In the genomic region with DNA sequence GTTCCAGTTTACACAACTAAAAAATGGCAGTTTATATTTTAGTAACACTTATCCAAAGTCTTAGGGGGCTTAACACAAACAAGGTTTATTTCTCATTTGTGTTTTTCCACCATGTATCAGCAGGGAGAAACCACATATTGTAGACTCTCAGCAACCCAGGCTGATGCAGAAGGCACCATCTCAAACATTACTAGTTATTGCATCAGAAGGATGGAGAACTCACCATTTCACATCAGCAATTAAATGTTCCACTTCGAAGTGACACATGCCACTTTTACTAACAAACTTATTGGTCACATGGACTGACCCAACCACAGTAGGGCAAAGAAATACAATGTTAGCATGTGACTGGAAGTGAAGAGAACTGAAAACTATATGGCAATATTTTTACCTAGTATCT, we compare ENCODE assay signal across 23 cellular contexts. TPM values are rescaled to one million over a fixed set of nuclear protein-coding genes. Genes with fewer than 3 reads are reported as not detected.
DNase-seq lines count a peak whose midpoint lies in the region; ATAC-seq, FAIRE-seq and TF ChIP-seq lines count a peak whose summit lies in the region.
"Had no signal": no experiment of that assay in that cellular context is flagged by ENCODE, and none has a peak within 500 bp of the region (broad histone marks: within the 10 kb centered on the region; RNA-seq: fewer than 3 reads in every experiment).

No MANE protein-coding gene starts in this region.

- no peak for ATAC-seq in HCT116
- no peak for ATAC-seq in K562
- ATAC-seq in HG03175 (IDR thresholded peaks at IDR 0.05; ENCODE audit: unreplicated experiment) = no peak

- DNase-seq in EH (ENCODE audit: low read depth) (peak; percentile 3), HCT116 (ENCODE audit: low read depth, low spot score) (no peak), OCI-M1 (lab: John Stamatoyannopoulos, UW) (peak; percentile 65), K562 (ENCODE audit: extremely low read depth in 1 of 4, low spot score in 3 of 4) (no peak), H4 (ENCODE audit: low spot score) (no peak), SHP77 (lab: John Stamatoyannopoulos, UW) (no peak)
- DNase-seq: ACHN; BE2C; C1 segment of cervical spinal cord; CD4-positive, CD25-positive, alpha-beta regulatory T cell; CD8-positive, alpha-beta memory T cell; COR-L47; DMS 273 treated with DMSO at 0.1 percent for 48 hours; DMS53; DND-41 had no signal

- 0% methylated on average over 1 of the region's 1 CpG for WGBS in K562 (ENCODE audit: insufficient coverage, low coverage, missing lambda C conversion rate)

- no peak for TF ChIP-seq CTCF in HCT116 (IDR thresholded peaks at IDR 0.05 in 2 of 3, conservative IDR thresholded peaks at IDR 0.05 in 1 of 3; ENCODE audit: borderline replicate concordance in 1 of 3, insufficient read depth in 1 of 3, low read depth in 2 of 3, low read length in 2 of 3)
- TF ChIP-seq CTCF in K562 (IDR thresholded peaks at IDR 0.05 in 2 of 3, conservative IDR thresholded peaks at IDR 0.05 in 1 of 3; ENCODE audit: insufficient read depth in 2 of 3, low read depth in 1 of 3, low read length in 3 of 3) = no peak

- H2AFZ ChIP-seq in HCT116 (ENCODE audit: low read depth, low read length, poor library complexity, severe bottlenecking) (no peak overlapping the region), K562 (ENCODE audit: low read depth, low read length) (no peak overlapping the region)

- H3K4me3 ChIP-seq in HCT116 (replicated peaks in 1 of 2; ENCODE audit: low read depth in 1 of 2, low read length in 2 of 2) = no peak overlapping the region
- H3K4me3 ChIP-seq in K562 = no peak overlapping the region
- H3K4me3 ChIP-seq: HAP-1 had no signal

- intact Hi-C loops in HCT116 (cut with micrococcal nuclease) (no loop called here), K562 (cut with micrococcal nuclease) (no loop called here)

- no peak for TF ChIP-seq RAD21 in HCT116 (IDR thresholded peaks at IDR 0.05; ENCODE audit: low read depth)
- no peak for TF ChIP-seq RAD21 in K562 (CRISPR knock-in tag; conservative IDR thresholded peaks at IDR 0.05 in 1 of 2, IDR thresholded peaks at IDR 0.05 in 1 of 2)

- no peak for TF ChIP-seq EP300 in K562 (IDR thresholded peaks at IDR 0.05; ENCODE audit: low read length)

- H3K36me3 ChIP-seq in HCT116 (ENCODE audit: control insufficient read depth in 1 of 2, insufficient read depth in 2 of 2, low read length in 2 of 2) = no peaks in the 10 kb centered on the region
- H3K36me3 ChIP-seq in K562 (ENCODE audit: control insufficient read depth, insufficient read depth, low read length) = no peaks in the 10 kb centered on the region
- H3K36me3 ChIP-seq: BE2C, HAP-1 had no signal

- no TSS peak for BruUV-seq in HCT116 (replicated peaks; lab: Mats Ljungman, UMichigan)
- BruUV-seq in K562 (replicated peaks; lab: Mats Ljungman, UMichigan) = no TSS peak

- CTCF ChIA-PET in HCT116 (lab: Charles Lee) = no interaction called here
- CTCF ChIA-PET in K562 (lab: Yijun Ruan, JAX; ENCODE audit: low intra/inter-chr PET ratio) = no interaction called here

- no peak for FAIRE-seq in K562 (lab: Jason Lieb, UNC)
- FAIRE-seq: A204.1, G401.6, GM12891, GM19239, H1, HTR-8/SVneo had no signal

- TF ChIP-seq POLR2A in HCT116 (IDR thresholded peaks at IDR 0.05; ENCODE audit: borderline replicate concordance, extremely low read depth, insufficient read depth, insufficient read length) = no peak
- TF ChIP-seq POLR2A in K562 (conservative IDR thresholded peaks at IDR 0.05) = no peak

- H3K4me1 ChIP-seq in HCT116 (ENCODE audit: control insufficient read depth in 1 of 2, insufficient read depth in 2 of 2, low read length in 2 of 2) (no peaks in the 10 kb centered on the region), K562 (replicated peaks in 1 of 2; ENCODE audit: control insufficient read depth in 2 of 2, insufficient read depth in 2 of 2, low read length in 2 of 2) (no peaks in the 10 kb centered on the region)
- H3K4me1 ChIP-seq: BE2C, HAP-1 had no signal

- H3K9me1 ChIP-seq in K562 (ENCODE audit: control insufficient read depth, insufficient read depth, low read length) = no peaks in the 10 kb centered on the region

- POLR2A ChIA-PET in HCT116 (lab: Charles Lee) (no interaction called here), K562 (lab: Yijun Ruan, JAX) (no interaction called here)

- H3K9ac ChIP-seq in HCT116 (ENCODE audit: low read length) (no peak overlapping the region), K562 (ENCODE audit: insufficient read depth in 1 of 2, low read depth in 2 of 2, low read length in 2 of 2) (no peak overlapping the region)

- H3K27ac ChIP-seq in HCT116 (ENCODE audit: low read depth, low read length) (no peak overlapping the region), K562 (ENCODE audit: extremely low read depth, low read depth, low read length) (no peak overlapping the region)

- no peaks in the 10 kb centered on the region for H3K9me3 ChIP-seq in HCT116 (ENCODE audit: control insufficient read depth in 1 of 2, insufficient read depth in 1 of 2, low read depth in 1 of 2, low read length in 2 of 2)
- H3K9me3 ChIP-seq in K562 (replicated peaks; ENCODE audit: control insufficient read depth, insufficient read depth, low read depth, low read length) = no peaks in the 10 kb centered on the region
- H3K9me3 ChIP-seq: BE2C, HAP-1 had no signal

- H3K79me2 ChIP-seq in HCT116 (ENCODE audit: insufficient read depth, low read length) (no peaks in the 10 kb centered on the region), K562 (ENCODE audit: control insufficient read depth, insufficient read depth, low read length) (no peaks in the 10 kb centered on the region)

- H3K27me3 ChIP-seq in HCT116 (ENCODE audit: insufficient read depth, low read length) (peaks cover 7% of the 10 kb centered on the region; the same call in 1 of the 2 replicates), K562 (ENCODE audit: control insufficient read depth in 2 of 2, insufficient read depth in 2 of 2, low read length in 2 of 2) (no peaks in the 10 kb centered on the region)
- H3K27me3 ChIP-seq: BE2C had no signal

- H3K4me2 ChIP-seq in HCT116 (ENCODE audit: low read length) (no peak overlapping the region), K562 (ENCODE audit: insufficient read depth, low read length) (no peak overlapping the region)

- in situ Hi-C loops in K562 (cut with MboI) = no loop called here

- RAD21 ChIA-PET in HCT116 (lab: Charles Lee; ENCODE audit: low non-redundant PET in 1 of 2, low total read pairs in 2 of 2, uncharacterized antibody in 2 of 2, unreplicated experiment in 2 of 2) = no interaction called here

- no peaks in the 10 kb centered on the region for H3K9me2 ChIP-seq in HCT116 (ENCODE audit: insufficient read depth)

- H4K20me1 ChIP-seq in HCT116 (ENCODE audit: insufficient read depth) (no peaks in the 10 kb centered on the region), K562 (replicated peaks; ENCODE audit: control insufficient read depth, insufficient read depth, low read length) (no peaks in the 10 kb centered on the region)

TF ChIP-seq in HCT116, 20 proteins besides CTCF, POLR2A, EP300 and RAD21:
- 0 out of 2 replicates have a peak, but pooled peaks have one; percentile 27 for TF ChIP-seq CEBPB (IDR thresholded peaks at IDR 0.05; ENCODE audit: low read depth)
- TF ChIP-seq EZH2phosphoT487 (IDR thresholded peaks at IDR 0.05; ENCODE audit: borderline replicate concordance) = no peak

TF ChIP-seq in K562, 482 proteins besides CTCF, POLR2A, EP300 and RAD21 (continues in another document):
- peak; percentile 67 for TF ChIP-seq CEBPG (CRISPR knock-in tag; IDR thresholded peaks at IDR 0.05)
- peak; percentile 49 to 94 for TF ChIP-seq CEBPG (tag; conservative IDR thresholded peaks at IDR 0.05 in 1 of 2, IDR thresholded peaks at IDR 0.05 in 1 of 2)
- no peak for TF ChIP-seq TCF7 (IDR thresholded peaks at IDR 0.05; ENCODE audit: borderline replicate concordance)
- TF ChIP-seq IRF2 (CRISPR knock-in tag; IDR thresholded peaks at IDR 0.05) = no peak
- TF ChIP-seq RBFOX2 (IDR thresholded peaks at IDR 0.05; ENCODE audit: low read depth, low read length) = no peak
- TF ChIP-seq FOXK1 (CRISPR knock-in tag; IDR thresholded peaks at IDR 0.05; ENCODE audit: borderline replicate concordance) = no peak
- no peak for TF ChIP-seq BMI1 (IDR thresholded peaks at IDR 0.05; ENCODE audit: low read length)
- TF ChIP-seq ZNF253 (CRISPR knock-in tag; conservative IDR thresholded peaks at IDR 0.05) = no peak
- no peak for TF ChIP-seq SETDB1 (IDR thresholded peaks at IDR 0.05; ENCODE audit: low read length)
- TF ChIP-seq NFRKB (IDR thresholded peaks at IDR 0.05; ENCODE audit: low read depth) = no peak
- no peak for TF ChIP-seq FIP1L1 (IDR thresholded peaks at IDR 0.05; ENCODE audit: low read depth, low read length, poor library complexity, severe bottlenecking)

RNA-seq across cellular contexts. Expression of a gene that starts 22.5 kb away (rescaled TPM):
- total RNA-seq in HCT116 (2021; ENCODE audit: unreplicated experiment) = 20.5 TPM
- polyA plus RNA-seq in HCT116 (2012) = 5.3 and 7.6 TPM in 2 replicates
- total RNA-seq in K562 (2011; cell fraction: chromatin; rRNA removed; ENCODE audit: low replicate concordance) = 3.6 and 19.1 TPM in 2 replicates
- total RNA-seq in K562 (2011; cell fraction: nucleolus; rRNA removed) = 3.2 and 4.2 TPM in 2 replicates
- total RNA-seq in K562 (2011; cell fraction: nucleoplasm; rRNA removed) = 6.4 and 10.2 TPM in 2 replicates
- total RNA-seq in K562 (2014; rRNA removed) = 24.4 and 25.6 TPM in 2 replicates
- 45.1 and 52.4 TPM in 2 replicates for total RNA-seq in K562 (2014; rRNA removed; fragmentation: Illumina TruSeq; extraction: Trizol)
- 37.0 and 40.1 TPM in 2 replicates for total RNA-seq in K562 (2015; rRNA removed; fragmentation: Illumina TruSeq; extraction: Trizol)
- 31.5 and 32.8 TPM in 2 replicates for total RNA-seq in K562 (2021)
- 18.9 and 29.0 TPM in 2 replicates for polyA plus RNA-seq in K562 (2011; rRNA removed)
- polyA plus RNA-seq in K562 (2011; cell fraction: cytosol; rRNA removed) = 4.1 and 8.8 TPM in 2 replicates
- 5.7 and 7.2 TPM in 2 replicates for polyA plus RNA-seq in K562 (2011; cell fraction: nucleus; rRNA removed)
- polyA plus RNA-seq in K562 (2012) = 23.0 and 23.4 TPM in 2 replicates
- 27.2 and 32.9 TPM in 2 replicates for polyA plus RNA-seq in K562 (2014; fragmentation: Illumina TruSeq; extraction: Trizol)
- polyA plus RNA-seq in K562 (2014; fragmentation: Nextera tagmentation; extraction: Ambion mirVana) = 10 to 100 TPM; 34.3 to 54.0 TPM
- 18.0 and 18.1 TPM in 2 replicates for polyA plus RNA-seq in K562 (2014; rRNA removed)
- 57.7 and 58.4 TPM in 2 replicates for polyA minus RNA-seq in K562 (2011; rRNA and poly(A)+ RNA removed)
- 13.0 and 18.9 TPM in 2 replicates for polyA minus RNA-seq in K562 (2011; cell fraction: cytosol; rRNA and poly(A)+ RNA removed)
- polyA minus RNA-seq in K562 (2011; cell fraction: nucleus; rRNA and poly(A)+ RNA removed) = 7.8 and 14.7 TPM in 2 replicates
- total RNA-seq in H4 (2014; rRNA removed; shearing (Covaris generic)) = 20.5 and 25.6 TPM in 2 replicates

Comparison
In these comparisons a context has a peak if more than half of its experiments do, and no peak if none do; other contexts are left out.
1. DNase-seq: peak in EH (single experiment) and OCI-M1 (single experiment); none in HCT116 (single experiment), K562 (0 of 4), H4 (single experiment) and SHP77 (0 of 2).